14 cellular contexts compared by ENCODE assay signal in the genomic region with DNA sequence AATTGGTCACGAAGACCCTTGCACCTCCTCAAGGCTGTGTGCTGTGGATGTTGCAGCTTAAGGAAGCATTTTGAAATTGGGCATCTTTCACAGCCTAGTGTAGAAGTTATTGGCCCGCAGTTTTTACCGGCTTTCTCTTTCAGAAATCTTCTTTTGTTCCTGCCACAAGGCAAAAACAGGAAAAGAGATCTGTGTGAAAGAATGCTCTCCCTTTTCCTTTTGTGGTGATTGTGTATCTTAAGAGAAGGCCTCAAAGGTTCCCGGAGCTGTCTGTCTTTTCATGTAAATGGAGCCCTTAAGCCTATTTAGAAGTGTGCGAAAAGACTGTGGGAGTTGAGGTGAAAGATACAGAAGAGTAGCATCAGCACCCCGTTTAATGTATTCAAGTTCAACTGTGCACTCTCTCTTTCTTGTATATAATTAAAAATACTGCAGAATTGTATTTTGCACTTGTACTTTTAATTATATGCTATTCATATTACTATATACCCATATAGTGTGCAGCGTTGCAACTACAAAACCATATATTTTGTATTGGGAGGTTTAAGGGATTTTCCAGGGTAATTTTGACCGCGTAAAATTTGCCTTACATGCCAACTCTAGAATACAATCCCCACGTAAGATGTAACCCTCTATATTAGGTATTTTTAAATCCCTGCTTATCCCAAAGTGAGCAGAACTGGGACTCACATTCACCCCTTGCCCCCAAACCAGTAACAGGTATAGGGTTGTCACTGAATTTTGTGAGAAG.
DNase-seq lines count a peak whose midpoint lies in the region; ATAC-seq and TF ChIP-seq lines count a peak whose summit lies in the region.
"Had no signal": no experiment of that assay in that cellular context is flagged by ENCODE, and none has a peak within 500 bp of the region (broad histone marks: within the 10 kb centered on the region; RNA-seq: fewer than 3 reads in every experiment).

No MANE protein-coding gene starts in this region.

- peak overlapping the region; percentile 35 for H3K9ac ChIP-seq in iPS-18a (ENCODE audit: low read length)
- no peak overlapping the region for H3K9ac ChIP-seq in stomach smooth muscle (ENCODE audit: low read length in 2 of 2)

- H3K4me1 ChIP-seq in iPS-18a (ENCODE audit: control insufficient read depth, low read depth, low read length) (peaks cover 65% of the 10 kb centered on the region), stomach smooth muscle (ENCODE audit: control insufficient read depth, insufficient read depth, low read length) (no peaks in the 10 kb centered on the region)
- H3K4me1 ChIP-seq: foreskin keratinocyte had no signal

- H3K36me3 Mint-ChIP-seq in activated T-cell treated with anti-CD3 and anti-CD28 coated beads, Interleukin-2, amount 50 U/mL, for 4 hours (ENCODE audit: insufficient read depth): no peaks in the 10 kb centered on the region
- H3K36me3 Mint-ChIP-seq in WTC11 (no peaks in the 10 kb centered on the region), progenitor cell of endocrine pancreas (ENCODE audit: insufficient read depth) (no peaks in the 10 kb centered on the region)

- peak in 1 of 2 donors; percentile 32 for ATAC-seq in activated T-cell treated with anti-CD3 and anti-CD28 coated beads, Interleukin-2, amount 50 U/mL, for 4 hours
- peak; percentile 86 for ATAC-seq in WTC11
- ATAC-seq: foreskin keratinocyte, left colon had no signal

- H3K27me3 ChIP-seq in iPS-18a (ENCODE audit: control insufficient read depth, insufficient read depth, low read length) (no peaks in the 10 kb centered on the region), stomach smooth muscle (ENCODE audit: control insufficient read depth in 1 of 2, insufficient read depth in 2 of 2, low read length in 2 of 2) (no peaks in the 10 kb centered on the region)
- H3K27me3 ChIP-seq: dorsolateral prefrontal cortex, foreskin keratinocyte, Peyer's patch had no signal

- TF ChIP-seq CTCF in WTC11 (IDR thresholded peaks at IDR 0.05) (no peak), progenitor cell of endocrine pancreas (IDR thresholded peaks at IDR 0.05; ENCODE audit: unreplicated experiment) (no peak)

- CTCF ChIA-PET in WTC11 (lab: Charles Lee): no interaction called here

- no peaks in the 10 kb centered on the region for H3K27me3 Mint-ChIP-seq in activated T-cell treated with anti-CD3 and anti-CD28 coated beads, Interleukin-2, amount 50 U/mL, for 4 hours (ENCODE audit: low read depth)
- H3K27me3 Mint-ChIP-seq in WTC11 (ENCODE audit: low read depth) (no peaks in the 10 kb centered on the region), progenitor cell of endocrine pancreas (no peaks in the 10 kb centered on the region)

- H3K9me3 Mint-ChIP-seq in activated T-cell treated with anti-CD3 and anti-CD28 coated beads, Interleukin-2, amount 50 U/mL, for 4 hours: no peaks in the 10 kb centered on the region
- H3K9me3 Mint-ChIP-seq in WTC11 (no peaks in the 10 kb centered on the region), progenitor cell of endocrine pancreas (ENCODE audit: low read depth) (no peaks in the 10 kb centered on the region)

- peaks cover 56% of the 10 kb centered on the region for H3K4me1 Mint-ChIP-seq in activated T-cell treated with anti-CD3 and anti-CD28 coated beads, Interleukin-2, amount 50 U/mL, for 4 hours (ENCODE audit: low read depth)
- peaks cover 71% of the 10 kb centered on the region for H3K4me1 Mint-ChIP-seq in WTC11
- peaks cover 37% of the 10 kb centered on the region for H3K4me1 Mint-ChIP-seq in progenitor cell of endocrine pancreas (ENCODE audit: low read depth)

- H3K4me3 Mint-ChIP-seq in activated T-cell treated with anti-CD3 and anti-CD28 coated beads, Interleukin-2, amount 50 U/mL, for 4 hours: peak overlapping the region; percentile 21
- H3K4me3 Mint-ChIP-seq in WTC11: peak overlapping the region; percentile 37; the same call in 1 of the 2 replicates
- H3K4me3 Mint-ChIP-seq in progenitor cell of endocrine pancreas (ENCODE audit: low read depth): no peak overlapping the region

- H3K36me3 ChIP-seq in iPS-18a (ENCODE audit: control insufficient read depth, low read depth, low read length) (no peaks in the 10 kb centered on the region), stomach smooth muscle (ENCODE audit: control insufficient read depth in 2 of 2, insufficient read depth in 2 of 2, low read length in 2 of 2) (no peaks in the 10 kb centered on the region)
- H3K36me3 ChIP-seq: Peyer's patch had no signal

- no peak for DNase-seq in activated T-cell treated with anti-CD3 and anti-CD28 coated beads, Interleukin-2, amount 50 U/mL, for 4 hours
- DNase-seq in activated T-cell treated with anti-CD3 and anti-CD28 coated beads for 4 hours (no peak), WTC11 (ENCODE audit: low spot score) (no peak), NCI-H226 (no peak), NCI-H69 (lab: John Stamatoyannopoulos, UW) (no peak), progenitor cell of endocrine pancreas (ENCODE audit: low spot score, unreplicated experiment) (no peak)
- DNase-seq: aorta, dorsolateral prefrontal cortex, foreskin keratinocyte, left colon, Peyer's patch, T-helper 9 cell had no signal

- H3K4me3 ChIP-seq in iPS-18a (ENCODE audit: low read length) (peak overlapping the region; percentile 32), stomach smooth muscle (ENCODE audit: low read length in 2 of 2) (no peak overlapping the region)
- H3K4me3 ChIP-seq: dorsolateral prefrontal cortex, Peyer's patch had no signal

- no peaks in the 10 kb centered on the region for H3K9me3 ChIP-seq in iPS-18a (ENCODE audit: control insufficient read depth, low read depth, low read length)
- H3K9me3 ChIP-seq in stomach smooth muscle (ENCODE audit: control insufficient read depth in 2 of 2, low read length in 2 of 2): no peaks in the 10 kb centered on the region
- H3K9me3 ChIP-seq: Peyer's patch had no signal

- POLR2A ChIA-PET in WTC11 (lab: Charles Lee): no interaction called here

- peak overlapping the region; percentile 98 for H3K27ac Mint-ChIP-seq in WTC11
- H3K27ac Mint-ChIP-seq in progenitor cell of endocrine pancreas: no peak overlapping the region

- peak overlapping the region; percentile 73 for H3K27ac ChIP-seq in iPS-18a (ENCODE audit: low read length)
- peak overlapping the region; percentile 8 for H3K27ac ChIP-seq in stomach smooth muscle (ENCODE audit: low read length)
- H3K27ac ChIP-seq: dorsolateral prefrontal cortex, foreskin keratinocyte had no signal

TF ChIP-seq in WTC11, 78 proteins besides CTCF, POLR2A, EP300 and RAD21:
- TF ChIP-seq ETV6 (CRISPR knock-in tag; IDR thresholded peaks at IDR 0.05): no peak
- 0 out of 2 replicates have a peak, but pooled peaks have one; percentile 39 for TF ChIP-seq FOXK1 (CRISPR knock-in tag; IDR thresholded peaks at IDR 0.05)
